9 cellular contexts compared by ENCODE assay signal in the genomic region with DNA sequence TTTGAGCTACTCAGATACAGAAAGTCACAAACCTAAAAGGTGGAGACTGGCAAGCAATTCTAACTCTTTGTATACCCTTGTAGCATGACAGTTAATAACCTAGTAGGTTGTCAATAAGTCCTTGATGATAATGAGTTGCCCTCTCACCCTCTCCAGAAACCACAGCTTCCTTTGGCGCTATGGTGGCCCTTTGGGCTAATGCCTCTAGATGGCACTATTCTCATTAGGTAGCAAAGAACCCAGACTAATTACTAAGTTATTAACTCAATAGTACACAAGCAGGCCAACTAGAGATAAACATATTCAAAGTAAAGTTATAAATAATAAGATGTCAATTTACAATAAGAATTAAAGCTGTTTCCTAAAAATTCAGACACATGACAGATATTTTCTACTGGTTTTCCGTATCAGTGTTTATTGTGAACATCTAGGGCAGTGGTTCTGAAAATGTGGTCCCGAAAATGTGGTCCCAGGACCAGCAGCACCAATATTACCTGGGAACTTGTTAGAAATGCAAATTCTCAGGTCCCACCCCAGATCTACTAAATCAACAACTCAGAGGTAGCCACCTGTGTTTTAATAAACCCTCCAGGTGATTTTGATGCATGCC. TPM values are rescaled to one million over a fixed set of nuclear protein-coding genes. Genes with fewer than 3 reads are reported as not detected.
DNase-seq lines count a peak whose midpoint lies in the region; ATAC-seq and TF ChIP-seq lines count a peak whose summit lies in the region.
"Had no signal": no experiment of that assay in that cellular context is flagged by ENCODE, and none has a peak within 500 bp of the region (broad histone marks: within the 10 kb centered on the region; RNA-seq: fewer than 3 reads in every experiment).

No MANE protein-coding gene starts in this region.

- 80 to 82% methylated on average over 3 of the region's 3 CpGs for WGBS in upper lobe of left lung, 2 donors

- no peaks in the 10 kb centered on the region for H3K4me1 ChIP-seq in upper lobe of left lung

- H3K27me3 ChIP-seq in BJ (ENCODE audit: control insufficient read depth, insufficient read depth, low read length) (no peaks in the 10 kb centered on the region), upper lobe of left lung (no peaks in the 10 kb centered on the region)

- H3K36me3 ChIP-seq in BJ (ENCODE audit: control insufficient read depth, insufficient read depth, low read length) (0 out of 2 replicates have a peak, but pooled peaks cover 2% of the 10 kb centered on the region), upper lobe of left lung (peaks cover 0 to 4% (median 2%) of the 10 kb centered on the region in 4 donors)

- CTCF ChIA-PET in BJ (lab: Yijun Ruan, JAX) = interaction anchor here (0.7 to 3.7 kb wide), 26 partner anchors 10 to 336 kb away, joined by 3 to 35 read pairs (median 4); partner anchors contain the start of gene LDAH

- H3K4me3 ChIP-seq in BJ (ENCODE audit: low read depth, low read length) = no peak overlapping the region
- no peak overlapping the region for H3K4me3 ChIP-seq in upper lobe of left lung
- H3K4me3 ChIP-seq: mucosa of descending colon had no signal

- TF ChIP-seq EP300 in upper lobe of left lung (IDR thresholded peaks at IDR 0.05) = no peak

- ATAC-seq in GM18502 (IDR thresholded peaks at IDR 0.05; ENCODE audit: poor library complexity, unreplicated experiment) (peak; percentile 76), HG03175 (IDR thresholded peaks at IDR 0.05; ENCODE audit: unreplicated experiment) (peak; percentile 81), upper lobe of left lung (ENCODE audit: low FRiP score in 2 of 2) (peak in 1 of 2 donors; percentile 64), HG03196 (IDR thresholded peaks at IDR 0.05; ENCODE audit: unreplicated experiment) (no peak)
- ATAC-seq: mucosa of descending colon had no signal

- peak; percentile 73 for TF ChIP-seq CTCF in BJ (IDR thresholded peaks at IDR 0.05; ENCODE audit: insufficient read depth, low read depth, low read length)
- peak in 5 of 6 experiments; percentile 25 to 57 (median 40) for TF ChIP-seq CTCF in upper lobe of left lung (IDR thresholded peaks at IDR 0.05)

- TF ChIP-seq POLR2A in upper lobe of left lung (IDR thresholded peaks at IDR 0.05) = no peak

- DNase-seq in BJ (ENCODE audit: low read depth) (no peak), SW480 (ENCODE audit: low spot score) (peak; percentile 54), fibroblast of the conjunctiva (ENCODE audit: low read depth) (peak; percentile 12), upper lobe of left lung (no peak), Ammon's horn (ENCODE audit: low spot score) (no peak)

- H3K27ac ChIP-seq in upper lobe of left lung = no peak overlapping the region

- H3K9me3 ChIP-seq in upper lobe of left lung = no peaks in the 10 kb centered on the region
- H3K9me3 ChIP-seq: mucosa of descending colon had no signal

- POLR2A ChIA-PET in BJ (lab: Charles Lee) = no interaction called here

RNA-seq across cellular contexts. Expression of gene LDAH, which starts 41.1 kb away (rescaled TPM):
- 10.0 and 19.3 TPM in 2 replicates for polyA plus RNA-seq in BJ (2011; rRNA removed)
- 13.5 and 18.0 TPM in 2 replicates for polyA minus RNA-seq in BJ (2011; rRNA and poly(A)+ RNA removed)
- total RNA-seq in upper lobe of left lung = 10 to 100 TPM in 4 of 6 donors, 1 to 10 TPM in 2; 7.3 to 18.9 (median 13.0) TPM

Comparison
In these comparisons a context has a peak if more than half of its experiments do, and no peak if none do; other contexts are left out.
1. DNase-seq: peak in SW480 (single experiment) and fibroblast of the conjunctiva (single experiment); none in BJ (single experiment), upper lobe of left lung (0 of 2) and Ammon's horn (single experiment).